8 cellular contexts compared by ENCODE assay signal in the genomic region with DNA sequence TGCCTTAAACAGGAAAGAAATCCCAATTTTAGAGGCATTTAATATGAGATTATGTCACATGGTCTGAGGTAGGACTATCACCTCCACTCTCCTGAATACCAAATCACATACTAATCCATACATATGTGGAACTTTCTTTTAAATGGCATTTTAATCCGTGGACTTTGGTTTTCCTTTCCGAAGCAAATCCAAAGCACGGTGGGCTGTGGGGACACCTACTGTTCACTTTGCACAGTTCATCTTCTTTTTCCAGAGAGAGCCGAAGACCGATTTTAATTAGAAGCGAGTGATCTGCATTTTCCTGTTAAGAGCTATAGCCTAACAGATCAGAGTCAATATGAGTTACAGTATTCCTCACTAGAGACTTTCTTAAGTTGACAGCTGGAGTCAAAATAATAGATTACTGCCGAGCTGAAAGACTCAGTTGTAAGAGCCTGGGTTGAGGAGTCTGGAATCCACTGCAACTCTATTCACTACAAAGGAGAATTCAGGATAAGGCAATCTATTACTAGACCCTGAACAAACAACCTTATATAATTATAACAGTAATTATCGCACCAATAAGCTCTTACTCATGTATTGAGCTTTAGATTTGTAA.
DNase-seq lines count a peak whose midpoint lies in the region; ATAC-seq and TF ChIP-seq lines count a peak whose summit lies in the region.

No MANE protein-coding gene starts in this region.

- 6 to 9% methylated on average over 8 of the region's 8 CpGs for WGBS in tibial nerve, 2 donors

- ATAC-seq in HG03521 (IDR thresholded peaks at IDR 0.05; ENCODE audit: unreplicated experiment) = no peak

- H3K9me3 ChIP-seq in tibial nerve = no peaks in the 10 kb centered on the region

- no peak for TF ChIP-seq POLR2A in tibial nerve (IDR thresholded peaks at IDR 0.05)

- H3K4me3 ChIP-seq in tibial nerve = no peak overlapping the region

- no peaks in the 10 kb centered on the region for H3K27me3 ChIP-seq in tibial nerve

- no peak for TF ChIP-seq EP300 in tibial nerve (IDR thresholded peaks at IDR 0.05)

- no peak overlapping the region for H3K27ac ChIP-seq in tibial nerve

- TF ChIP-seq CTCF in tibial nerve (IDR thresholded peaks at IDR 0.05) = peak; percentile 48 to 69 (median 57)

- H3K4me1 ChIP-seq in tibial nerve = peaks cover 0 to 15% (median 0%) of the 10 kb centered on the region in 4 donors

- peak; percentile 27 for DNase-seq in activated CD4-positive, alpha-beta T cell treated with anti-CD3 and anti-CD28 coated beads for 48 hours
- DNase-seq in activated CD4-positive, alpha-beta T cell treated with anti-CD3 and anti-CD28 coated beads, Interleukin-2, amount 50 U/mL, for 1 hour = no peak
- DNase-seq in HT-29 (ENCODE audit: low spot score) (peak; percentile 44), amniotic epithelial cell (ENCODE audit: low read depth) (peak; percentile 30), iPS-NIHi7 (ENCODE audit: extremely low spot score) (peak; percentile 41), tibial nerve (ENCODE audit: low spot score in 2 of 2) (peak in 1 of 2 donors; percentile 19), epidermal melanocyte (ENCODE audit: insufficient read length, low spot score) (no peak)

- H3K36me3 ChIP-seq in tibial nerve = no peaks in the 10 kb centered on the region

Comparison
In these comparisons a context has a peak if more than half of its experiments do, and no peak if none do; other contexts are left out.
1. DNase-seq: peak in activated CD4-positive, alpha-beta T cell treated with anti-CD3 and anti-CD28 coated beads for 48 hours (single experiment), HT-29 (single experiment), amniotic epithelial cell (single experiment) and iPS-NIHi7 (single experiment); none in activated CD4-positive, alpha-beta T cell treated with anti-CD3 and anti-CD28 coated beads, Interleukin-2, amount 50 U/mL, for 1 hour (single experiment) and epidermal melanocyte (single experiment).